In the genomic region with DNA sequence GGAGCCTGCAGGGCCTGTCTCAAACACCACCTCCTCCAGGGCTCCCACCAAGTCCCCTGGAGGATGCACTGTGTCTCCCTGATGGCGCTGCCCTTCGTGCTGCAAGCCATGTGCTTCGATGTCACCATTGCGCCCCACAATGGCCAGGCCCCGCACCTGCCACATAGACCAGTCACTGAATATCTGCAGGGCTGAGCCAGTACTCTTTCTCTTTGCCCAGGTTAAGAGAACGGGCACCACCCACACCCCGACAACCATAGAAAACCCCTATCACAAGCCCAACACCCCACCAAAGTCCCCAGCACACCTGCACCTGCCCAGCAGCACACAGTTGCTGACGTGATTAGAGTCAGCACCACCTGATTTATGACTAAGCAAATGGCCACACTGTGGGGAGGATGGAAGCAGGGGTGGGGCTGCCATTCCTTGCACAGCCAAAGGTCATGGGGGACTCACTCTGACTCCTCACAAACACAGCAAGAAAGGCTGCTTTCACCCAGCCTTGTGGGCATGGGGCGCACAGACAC, we compare ENCODE assay signal across 9 cellular contexts.
A peak's percentile ranks its signal among the peaks of the same experiment; 100 is the strongest.
DNase-seq lines count a peak whose midpoint lies in the region; ATAC-seq and TF ChIP-seq lines count a peak whose summit lies in the region.
"Had no signal": no experiment of that assay in that cellular context is flagged by ENCODE, and none has a peak within 500 bp of the region (broad histone marks: within the 10 kb centered on the region; RNA-seq: fewer than 3 reads in every experiment).

No MANE protein-coding gene starts in this region.

- no peak overlapping the region for H2AFZ ChIP-seq in GM23338

- H3K27me3 Mint-ChIP-seq in GM23338 (ENCODE audit: insufficient read depth, low read depth, poor library complexity): peaks cover 17% of the 10 kb centered on the region

- H3K27ac ChIP-seq in GM23338 (ENCODE audit: low read depth): no peak overlapping the region

- H3K36me3 ChIP-seq in GM23338 (ENCODE audit: insufficient read depth): no peaks in the 10 kb centered on the region

- no peaks in the 10 kb centered on the region; the same call in 1 of the 2 replicates for H4K20me1 ChIP-seq in GM23338 (replicated peaks; ENCODE audit: insufficient read depth)

- no peaks in the 10 kb centered on the region for H3F3A ChIP-seq in GM23338 (replicated peaks; ENCODE audit: low read depth)

- no peaks in the 10 kb centered on the region for H3K9me2 ChIP-seq in GM23338 (ENCODE audit: insufficient read depth)

- peaks cover 7% of the 10 kb centered on the region; the same call in 1 of the 2 replicates for H3K4me1 ChIP-seq in GM23338 (ENCODE audit: insufficient read depth)

- H3K79me2 ChIP-seq in GM23338 (replicated peaks; ENCODE audit: insufficient read depth): no peaks in the 10 kb centered on the region

- ATAC-seq in GM23338: peak; percentile 91

- no peaks in the 10 kb centered on the region for H3K9me3 Mint-ChIP-seq in GM23338

- no peaks in the 10 kb centered on the region for H3K27me3 ChIP-seq in GM23338 (ENCODE audit: insufficient read depth)

- DNase-seq in DMS53 (lab: John Stamatoyannopoulos, UW) (peak; percentile 26), GM23338 (ENCODE audit: low spot score) (peak; percentile 70), UCSD-AML1 (lab: John Stamatoyannopoulos, UW; ENCODE audit: unreplicated experiment) (peak; percentile 48), iPS-NIHi11 (ENCODE audit: low spot score) (peak; percentile 48), NCI-H446 (lab: John Stamatoyannopoulos, UW) (no peak), RKO (ENCODE audit: low spot score) (no peak), SIG-M5 (lab: John Stamatoyannopoulos, UW) (no peak), AG08396 (ENCODE audit: low spot score) (no peak)
- DNase-seq: NCI-H187 treated with DMSO at 0.1 percent for 48 hours had no signal

- peaks cover 5% of the 10 kb centered on the region; the same call in 2 of the 3 replicates for H3K36me3 Mint-ChIP-seq in GM23338 (ENCODE audit: low read depth)

- H3K4me3 Mint-ChIP-seq in GM23338: no peak overlapping the region

- peak; percentile 56 to 84 for TF ChIP-seq CTCF in GM23338 (conservative IDR thresholded peaks at IDR 0.05; ENCODE audit: low read depth in 2 of 2)

- H3K27ac Mint-ChIP-seq in GM23338: no peak overlapping the region; the same call in 1 of the 2 replicates

- no peak overlapping the region for H3K4me2 ChIP-seq in GM23338

- no peak overlapping the region for H3K4me3 ChIP-seq in GM23338

- H3K4me1 Mint-ChIP-seq in GM23338: peaks cover 23% of the 10 kb centered on the region

TF ChIP-seq in GM23338, 12 proteins besides CTCF, POLR2A, EP300 and RAD21:
- no peak for TF ChIP-seq ZNF331 (CRISPR knock-in tag; IDR thresholded peaks at IDR 0.05; ENCODE audit: low read depth)
- TF ChIP-seq JUNB (IDR thresholded peaks at IDR 0.05; ENCODE audit: unreplicated experiment): no peak
- TF ChIP-seq STAT1 (IDR thresholded peaks at IDR 0.05; ENCODE audit: unreplicated experiment): no peak
- TF ChIP-seq EZH2phosphoT487 (IDR thresholded peaks at IDR 0.05; ENCODE audit: unreplicated experiment): no peak
- no peak for TF ChIP-seq EZH2 (IDR thresholded peaks at IDR 0.05; ENCODE audit: low read depth, unreplicated experiment)
- TF ChIP-seq POLR2AphosphoS5 (IDR thresholded peaks at IDR 0.05; ENCODE audit: low read depth): no peak
- TF ChIP-seq, protein P1, sequence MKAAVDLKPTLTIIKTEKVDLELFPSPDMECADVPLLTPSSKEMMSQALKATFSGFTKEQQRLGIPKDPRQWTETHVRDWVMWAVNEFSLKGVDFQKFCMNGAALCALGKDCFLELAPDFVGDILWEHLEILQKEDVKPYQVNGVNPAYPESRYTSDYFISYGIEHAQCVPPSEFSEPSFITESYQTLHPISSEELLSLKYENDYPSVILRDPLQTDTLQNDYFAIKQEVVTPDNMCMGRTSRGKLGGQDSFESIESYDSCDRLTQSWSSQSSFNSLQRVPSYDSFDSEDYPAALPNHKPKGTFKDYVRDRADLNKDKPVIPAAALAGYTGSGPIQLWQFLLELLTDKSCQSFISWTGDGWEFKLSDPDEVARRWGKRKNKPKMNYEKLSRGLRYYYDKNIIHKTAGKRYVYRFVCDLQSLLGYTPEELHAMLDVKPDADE (IDR thresholded peaks at IDR 0.05): no peak
- TF ChIP-seq, protein P2, sequence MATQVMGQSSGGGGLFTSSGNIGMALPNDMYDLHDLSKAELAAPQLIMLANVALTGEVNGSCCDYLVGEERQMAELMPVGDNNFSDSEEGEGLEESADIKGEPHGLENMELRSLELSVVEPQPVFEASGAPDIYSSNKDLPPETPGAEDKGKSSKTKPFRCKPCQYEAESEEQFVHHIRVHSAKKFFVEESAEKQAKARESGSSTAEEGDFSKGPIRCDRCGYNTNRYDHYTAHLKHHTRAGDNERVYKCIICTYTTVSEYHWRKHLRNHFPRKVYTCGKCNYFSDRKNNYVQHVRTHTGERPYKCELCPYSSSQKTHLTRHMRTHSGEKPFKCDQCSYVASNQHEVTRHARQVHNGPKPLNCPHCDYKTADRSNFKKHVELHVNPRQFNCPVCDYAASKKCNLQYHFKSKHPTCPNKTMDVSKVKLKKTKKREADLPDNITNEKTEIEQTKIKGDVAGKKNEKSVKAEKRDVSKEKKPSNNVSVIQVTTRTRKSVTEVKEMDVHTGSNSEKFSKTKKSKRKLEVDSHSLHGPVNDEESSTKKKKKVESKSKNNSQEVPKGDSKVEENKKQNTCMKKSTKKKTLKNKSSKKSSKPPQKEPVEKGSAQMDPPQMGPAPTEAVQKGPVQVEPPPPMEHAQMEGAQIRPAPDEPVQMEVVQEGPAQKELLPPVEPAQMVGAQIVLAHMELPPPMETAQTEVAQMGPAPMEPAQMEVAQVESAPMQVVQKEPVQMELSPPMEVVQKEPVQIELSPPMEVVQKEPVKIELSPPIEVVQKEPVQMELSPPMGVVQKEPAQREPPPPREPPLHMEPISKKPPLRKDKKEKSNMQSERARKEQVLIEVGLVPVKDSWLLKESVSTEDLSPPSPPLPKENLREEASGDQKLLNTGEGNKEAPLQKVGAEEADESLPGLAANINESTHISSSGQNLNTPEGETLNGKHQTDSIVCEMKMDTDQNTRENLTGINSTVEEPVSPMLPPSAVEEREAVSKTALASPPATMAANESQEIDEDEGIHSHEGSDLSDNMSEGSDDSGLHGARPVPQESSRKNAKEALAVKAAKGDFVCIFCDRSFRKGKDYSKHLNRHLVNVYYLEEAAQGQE (IDR thresholded peaks at IDR 0.05; ENCODE audit: unreplicated experiment): no peak
- TF ChIP-seq NANOG (IDR thresholded peaks at IDR 0.05; ENCODE audit: borderline replicate concordance): no peak
TF ChIP-seq in GM23338: peak in this region for 0.

Comparison
In these comparisons a context has a peak if more than half of its experiments do, and no peak if none do; other contexts are left out.
1. DNase-seq: peak in DMS53 (single experiment), GM23338 (single experiment), UCSD-AML1 (single experiment) and iPS-NIHi11 (single experiment); none in NCI-H446 (0 of 2), RKO (single experiment), SIG-M5 (single experiment) and AG08396 (single experiment).